Comparison of ENCODE assay signal across 21 cellular contexts in genomic region chr12:1803736-1804135, GRCh38. TPM values are rescaled to one million over a fixed set of nuclear protein-coding genes. Genes with fewer than 3 reads are reported as not detected.
DNase-seq lines count a peak whose midpoint lies in the region; ATAC-seq, FAIRE-seq and TF ChIP-seq lines count a peak whose summit lies in the region.
"Had no signal": no experiment of that assay in that cellular context is flagged by ENCODE, and none has a peak within 500 bp of the region (broad histone marks: within the 10 kb centered on the region; RNA-seq: fewer than 3 reads in every experiment).

No MANE protein-coding gene starts in this region.

- no peak overlapping the region for H2AFZ ChIP-seq in H1 (ENCODE audit: low read length)

- H3K4ac ChIP-seq in H1 (replicated peaks; ENCODE audit: insufficient read length, low read depth, low read length), result no peak overlapping the region

- 0 out of 2 replicates have a peak overlapping the region, but pooled peaks have one; percentile 54 for H4K8ac ChIP-seq in H1 (ENCODE audit: extremely low read depth, insufficient read depth, low read length)

- no peaks in the 10 kb centered on the region for H3K9me3 Mint-ChIP-seq in activated CD8-positive, alpha-beta T cell treated with anti-CD3 and anti-CD28 coated beads, Interleukin-2, amount 10 ng/mL, durations not matched to agents 7 days and 5 days (ENCODE audit: insufficient read depth)
- H3K9me3 Mint-ChIP-seq: activated CD8-positive, alpha-beta T cell treated with anti-CD3 and anti-CD28 coated beads for 36 hours; activated T-helper 1 cell treated with anti-CD3 and anti-CD28 coated beads, Interleukin-12 subunit alpha, Interleukin-12 subunit beta, Interleukin-2, Interleukin-4 antibody, amounts not matched to agents 30 ng/mL and 10 ng/mL and 1 ng/mL, durations not matched to agents 14 hours and 24 hours and 36 hours; CD8-positive, alpha-beta T cell; HFFc6; immature natural killer cell; neural crest cell had no signal

- H3K4me1 Mint-ChIP-seq in activated CD8-positive, alpha-beta T cell treated with anti-CD3 and anti-CD28 coated beads, Interleukin-2, amount 10 ng/mL, durations not matched to agents 7 days and 5 days (ENCODE audit: low read depth), result peaks cover 11% of the 10 kb centered on the region

- no peak overlapping the region for H4K91ac ChIP-seq in H1 (replicated peaks; ENCODE audit: insufficient read length, low read length)

- H3K27ac ChIP-seq in right atrium auricular region (no peak overlapping the region), H1 (ENCODE audit: low read depth, low read length) (no peak overlapping the region)
- H3K27ac ChIP-seq: body of pancreas, SK-N-MC, thyroid gland had no signal

- no peak overlapping the region for H3K14ac ChIP-seq in H1 (ENCODE audit: insufficient read length)

- TF ChIP-seq RAD21 in H1 (IDR thresholded peaks at IDR 0.05 in 1 of 2, conservative IDR thresholded peaks at IDR 0.05 in 1 of 2; ENCODE audit: low read depth in 2 of 2, low read length in 2 of 2), result no peak

- POLR2A ChIA-PET in H1 (lab: Charles Lee; ENCODE audit: partially characterized antibody), result no interaction called here
- POLR2A ChIA-PET in activated CD8-positive, alpha-beta T cell treated with anti-CD3 and anti-CD28 coated beads, Interleukin-2, amount 10 ng/mL, durations not matched to agents 7 days and 5 days (lab: Charles Lee), result no interaction called here

- no peaks in the 10 kb centered on the region for H3K79me2 ChIP-seq in H1 (ENCODE audit: control insufficient read depth in 1 of 2, insufficient read depth in 2 of 2, low read length in 2 of 2)

- no peak overlapping the region for H2BK15ac ChIP-seq in H1 (ENCODE audit: low read length)

- peak overlapping the region; percentile 18; the same call in 1 of the 2 replicates for H2BK12ac ChIP-seq in H1 (ENCODE audit: low read depth, low read length)

- no peak overlapping the region for H2BK120ac ChIP-seq in H1 (replicated peaks; ENCODE audit: low read depth, low read length)

- no peak overlapping the region for H3K27ac Mint-ChIP-seq in activated CD8-positive, alpha-beta T cell treated with anti-CD3 and anti-CD28 coated beads, Interleukin-2, amount 10 ng/mL, durations not matched to agents 7 days and 5 days
- H3K27ac Mint-ChIP-seq: CD8-positive, alpha-beta T cell; HFFc6 had no signal

- no peak for TF ChIP-seq EP300 in H1 (IDR thresholded peaks at IDR 0.05; ENCODE audit: borderline replicate concordance in 1 of 2, low read depth in 2 of 2, low read length in 2 of 2)

- intact Hi-C loops in left ventricle myocardium superior (cut with micrococcal nuclease), result loop anchor here (10.0 kb wide), 1 partner anchor 231 kb away; no protein-coding TSS in a partner anchor

- TF ChIP-seq CTCF in right atrium auricular region (IDR thresholded peaks at IDR 0.05) (no peak), H1 (IDR thresholded peaks at IDR 0.05; ENCODE audit: control extremely low read depth in 1 of 3, insufficient read depth in 1 of 3, low read depth in 1 of 3, low read length in 3 of 3) (no peak), BE2C (IDR thresholded peaks at IDR 0.05; ENCODE audit: low read depth, low read length) (no peak)

- no peak overlapping the region for H2AK5ac ChIP-seq in H1 (ENCODE audit: low read depth, low read length)

- DNase-seq in left ventricle myocardium superior (no peak), right atrium auricular region (ENCODE audit: low spot score) (no peak), NCI-H526 (lab: John Stamatoyannopoulos, UW) (peak; percentile 22 to 64), H1 (ENCODE audit: low read depth in 1 of 2, low spot score in 2 of 2) (no peak), urothelium cell line (ENCODE audit: low spot score) (no peak), BE2C (no peak), hippocampal formation (lab: John Stamatoyannopoulos, UW) (no peak)
- DNase-seq in activated CD8-positive, alpha-beta T cell treated with anti-CD3 and anti-CD28 coated beads, Interleukin-2, amount 10 ng/mL, durations not matched to agents 7 days and 5 days, result no peak

- H4K20me1 ChIP-seq in H1 (replicated peaks in 1 of 2; ENCODE audit: control insufficient read depth in 1 of 2, insufficient read depth in 2 of 2, low read length in 2 of 2), result no peaks in the 10 kb centered on the region

- no peak overlapping the region for H3K56ac ChIP-seq in H1 (replicated peaks; ENCODE audit: insufficient read length, low read depth, low read length)

- H3K27me3 Mint-ChIP-seq in activated CD8-positive, alpha-beta T cell treated with anti-CD3 and anti-CD28 coated beads, Interleukin-2, amount 10 ng/mL, durations not matched to agents 7 days and 5 days (ENCODE audit: low read depth), result no peaks in the 10 kb centered on the region
- H3K27me3 Mint-ChIP-seq: activated CD8-positive, alpha-beta T cell treated with anti-CD3 and anti-CD28 coated beads for 36 hours; activated naive CD8-positive, alpha-beta T cell treated with anti-CD3 and anti-CD28 coated beads, Interleukin-2, amount 50 U/mL, for 24 hours had no signal

- H3K18ac ChIP-seq in H1 (ENCODE audit: extremely low read depth, low read length), result no peak overlapping the region

- H3K27me3 ChIP-seq in right atrium auricular region (no peaks in the 10 kb centered on the region), H1 (replicated peaks in 1 of 4; ENCODE audit: control insufficient read depth in 3 of 4, extremely low read depth in 1 of 4, insufficient read depth in 3 of 4, low read length in 3 of 4) (no peaks in the 10 kb centered on the region), BE2C (no peaks in the 10 kb centered on the region)
- H3K27me3 ChIP-seq: body of pancreas, thyroid gland had no signal

- FAIRE-seq in H1 (lab: Jason Lieb, UNC), result no peak
- peak; percentile 44 for FAIRE-seq in urothelium cell line (lab: Jason Lieb, UNC)

- no peak overlapping the region for H3K9ac ChIP-seq in H1 (replicated peaks in 1 of 4; ENCODE audit: extremely low read depth in 1 of 4, low read depth in 3 of 4, low read length in 3 of 4)

- H3K4me3 ChIP-seq in right atrium auricular region (no peak overlapping the region), H1 (ENCODE audit: extremely low read depth in 1 of 4, insufficient read depth in 2 of 4, low read depth in 3 of 4, low read length in 4 of 4) (no peak overlapping the region), BE2C (ENCODE audit: low read depth, low read length) (no peak overlapping the region)
- H3K4me3 ChIP-seq: body of pancreas, SK-N-MC, thyroid gland had no signal

- H3K4me1 ChIP-seq in right atrium auricular region (peaks cover 0 to 13% of the 10 kb centered on the region in 2 donors), H1 (replicated peaks in 1 of 4; ENCODE audit: control insufficient read depth in 3 of 4, insufficient read depth in 4 of 4, low read length in 3 of 4) (peaks cover 0 to 4% (median 0%) of the 10 kb centered on the region in 4 experiments; a peak in 2 of 7 replicates), BE2C (peaks cover 7% of the 10 kb centered on the region)
- H3K4me1 ChIP-seq: body of pancreas had no signal

- H3K23me2 ChIP-seq in H1 (ENCODE audit: low read depth, low read length), result no peaks in the 10 kb centered on the region

- no peak overlapping the region for H3K23ac ChIP-seq in H1 (ENCODE audit: insufficient read length)

- H3K9me3 ChIP-seq in right atrium auricular region (no peaks in the 10 kb centered on the region), H1 (ENCODE audit: insufficient read depth in 2 of 2, low read depth in 1 of 2, low read length in 1 of 2) (no peaks in the 10 kb centered on the region), BE2C (no peaks in the 10 kb centered on the region)
- H3K9me3 ChIP-seq: body of pancreas, thyroid gland had no signal

- ATAC-seq in left ventricle myocardium superior, result peak; percentile 4
- no peak for ATAC-seq in activated CD8-positive, alpha-beta T cell treated with anti-CD3 and anti-CD28 coated beads, Interleukin-2, amount 10 ng/mL, durations not matched to agents 7 days and 5 days

- no peak overlapping the region for H2BK20ac ChIP-seq in H1 (ENCODE audit: low read length)

- 83% methylated on average over 7 of the region's 7 CpGs; no CpG with 5 or more reads in 1 of the 2 experiments for WGBS in H1 (ENCODE audit: extremely low coverage in 1 of 2, insufficient coverage in 1 of 2, insufficient read length in 1 of 2, insufficient replicate concordance in 2 of 2, low coverage in 1 of 2, low lambda C conversion rate in 2 of 2, missing lambda C conversion rate in 1 of 2), 2 experiments

- H2BK5ac ChIP-seq in H1 (ENCODE audit: low read depth, low read length), result no peak overlapping the region

- no peaks in the 10 kb centered on the region for H3K36me3 Mint-ChIP-seq in activated CD8-positive, alpha-beta T cell treated with anti-CD3 and anti-CD28 coated beads, Interleukin-2, amount 10 ng/mL, durations not matched to agents 7 days and 5 days (ENCODE audit: low read depth)
- H3K36me3 Mint-ChIP-seq: CD8-positive, alpha-beta T cell; immature natural killer cell had no signal

- no peaks in the 10 kb centered on the region for H3K79me1 ChIP-seq in H1 (ENCODE audit: low read depth, low read length)

- CTCF ChIA-PET in H1 (lab: Charles Lee; ENCODE audit: partially characterized antibody), result interaction anchor here (1.0 to 1.4 kb wide), 4 partner anchors 13 to 136 kb away, joined by 3 to 7 read pairs (median 4); no protein-coding TSS in a partner anchor
- CTCF ChIA-PET in activated CD8-positive, alpha-beta T cell treated with anti-CD3 and anti-CD28 coated beads, Interleukin-2, amount 10 ng/mL, durations not matched to agents 7 days and 5 days (lab: Charles Lee), result interaction anchor here (1.3 to 1.8 kb wide), 2 partner anchors 13 to 136 kb away, joined by 4 to 5 read pairs; no protein-coding TSS in a partner anchor

- no peak for TF ChIP-seq POLR2A in H1 (IDR thresholded peaks at IDR 0.05; ENCODE audit: control extremely low read depth in 1 of 2, low read depth in 2 of 2, low read length in 2 of 2)

- H3K36me3 ChIP-seq in right atrium auricular region (no peaks in the 10 kb centered on the region), H1 (ENCODE audit: control insufficient read depth in 2 of 4, insufficient read depth in 4 of 4, low read length in 3 of 4) (no peaks in the 10 kb centered on the region), BE2C (no peaks in the 10 kb centered on the region)
- H3K36me3 ChIP-seq: thyroid gland had no signal

- H3K4me2 ChIP-seq in H1 (ENCODE audit: insufficient read depth in 1 of 2, low read depth in 2 of 2, low read length in 2 of 2), result no peak overlapping the region

- H3K4me3 Mint-ChIP-seq in activated CD8-positive, alpha-beta T cell treated with anti-CD3 and anti-CD28 coated beads, Interleukin-2, amount 10 ng/mL, durations not matched to agents 7 days and 5 days, result no peak overlapping the region
- H3K4me3 Mint-ChIP-seq: activated CD8-positive, alpha-beta T cell treated with anti-CD3 and anti-CD28 coated beads for 36 hours; activated T-helper 1 cell treated with anti-CD3 and anti-CD28 coated beads, Interleukin-12 subunit alpha, Interleukin-12 subunit beta, Interleukin-2, Interleukin-4 antibody, amounts not matched to agents 30 ng/mL and 10 ng/mL and 1 ng/mL, durations not matched to agents 14 hours and 24 hours and 36 hours; CD8-positive, alpha-beta T cell; HFFc6; immature natural killer cell; neural crest cell had no signal

- no peak overlapping the region for H4K5ac ChIP-seq in H1 (ENCODE audit: insufficient read length, low read depth, low read length)

RNA-seq across cellular contexts. Expression of gene LRTM2, which starts 16.6 kb away (rescaled TPM):
- total RNA-seq in left ventricle myocardium superior (not detected), right atrium auricular region (not detected)
- total RNA-seq in H1 (2021; fragmentation: NEBNext Ultra II Directional; extraction: Animal tissue kit (Norgen Biotek cat#: 25700)), result not detected in 2 replicates
- 0.05 and 0.06 TPM in 2 replicates for polyA plus RNA-seq in H1 (2011; rRNA removed)
- 0.26 TPM for polyA plus RNA-seq in H1 (2011; cell fraction: cytosol; rRNA removed)
- polyA plus RNA-seq in H1 (2011; cell fraction: nucleus; rRNA removed), result 0.46 TPM
- polyA plus RNA-seq in H1 (2012, experiment 1 of 2), result 0.08 to 0.09 TPM in 2 of 4 replicates, not detected in the others
- not detected for polyA plus RNA-seq in H1 (2012, experiment 2 of 2)
- polyA plus RNA-seq in H1 (2013, experiment 1 of 2), result not detected
- 0.04 TPM for polyA plus RNA-seq in H1 (2013, experiment 2 of 2)
- not detected in 2 replicates for polyA minus RNA-seq in H1 (2011; rRNA and poly(A)+ RNA removed)
- not detected for polyA minus RNA-seq in H1 (2011; cell fraction: cytosol; rRNA and poly(A)+ RNA removed)
- 0.10 TPM for polyA minus RNA-seq in H1 (2011; cell fraction: nucleus; rRNA and poly(A)+ RNA removed)
- not detected for total RNA-seq in activated CD8-positive, alpha-beta T cell treated with anti-CD3 and anti-CD28 coated beads, Interleukin-2, amount 10 ng/mL, durations not matched to agents 7 days and 5 days
- polyA plus RNA-seq in BE2C (2012; ENCODE audit: insufficient read depth, insufficient read length, low read depth), result not detected
- total RNA-seq: activated CD8-positive, alpha-beta T cell treated with anti-CD3 and anti-CD28 coated beads for 36 hours; activated T-helper 1 cell treated with anti-CD3 and anti-CD28 coated beads, Interleukin-12 subunit alpha, Interleukin-12 subunit beta, Interleukin-2, Interleukin-4 antibody, amounts not matched to agents 30 ng/mL and 10 ng/mL and 1 ng/mL, durations not matched to agents 14 hours and 24 hours and 36 hours; body of pancreas; CD8-positive, alpha-beta T cell; chondrocyte; HFFc6; liver; mucosa of gallbladder; thyroid gland had no signal
- polyA plus RNA-seq: immature natural killer cell, liver had no signal

Comparison
In these comparisons a context has a peak if more than half of its experiments do, and no peak if none do; other contexts are left out.
1. DNase-seq: peak in NCI-H526 (2 of 2); none in left ventricle myocardium superior (single experiment), right atrium auricular region (single experiment), H1 (0 of 2), urothelium cell line (single experiment), activated CD8-positive, alpha-beta T cell treated with anti-CD3 and anti-CD28 coated beads, Interleukin-2, amount 10 ng/mL, durations not matched to agents 7 days and 5 days (single experiment), BE2C (single experiment) and hippocampal formation (0 of 2).